Comparison of ENCODE assay signal across 11 cellular contexts in the genomic region with DNA sequence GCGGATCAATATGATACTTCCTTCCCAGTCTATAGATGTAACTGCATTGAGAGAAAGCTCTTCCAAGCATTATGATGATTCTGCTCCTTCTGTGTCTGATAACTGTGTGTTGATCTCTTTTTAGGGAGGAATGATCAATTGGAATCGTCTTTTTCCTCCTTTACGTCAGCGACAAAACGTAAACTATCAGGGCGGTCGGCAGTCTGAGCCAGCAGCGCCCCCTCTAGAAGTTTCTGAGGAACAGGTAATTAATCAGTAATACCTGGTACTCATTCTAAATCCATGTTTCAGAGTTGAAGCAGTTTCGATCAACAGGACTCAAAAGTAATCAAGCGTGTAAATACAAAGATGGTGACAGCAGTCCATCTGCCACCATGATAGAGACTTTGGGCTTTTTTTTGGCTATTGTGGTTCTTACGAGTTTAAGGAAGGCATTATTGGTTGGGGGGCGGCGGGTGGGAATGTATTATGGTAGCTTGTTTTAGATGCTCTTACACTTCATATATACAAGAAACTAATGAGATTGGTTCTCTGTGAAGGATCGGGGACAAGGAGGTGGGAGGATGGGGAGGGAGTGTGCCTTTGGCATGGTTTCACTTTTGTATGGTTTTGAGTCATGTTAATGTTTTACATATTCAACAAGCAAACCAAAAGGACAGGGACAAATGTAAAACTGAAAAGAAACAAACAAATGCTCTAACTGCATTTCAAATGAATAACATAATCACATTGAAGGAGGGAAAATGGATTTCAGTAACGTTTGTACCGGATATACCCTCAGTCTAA.
DNase-seq lines count a peak whose midpoint lies in the region; ATAC-seq lines count a peak whose summit lies in the region.
"Had no signal": no experiment of that assay in that cellular context is flagged by ENCODE, and none has a peak within 500 bp of the region (broad histone marks: within the 10 kb centered on the region; RNA-seq: fewer than 3 reads in every experiment).

No MANE protein-coding gene starts in this region.

- ATAC-seq in HG03378 (IDR thresholded peaks at IDR 0.05; ENCODE audit: unreplicated experiment) (peak; percentile 32), aorta (ENCODE audit: low FRiP score) (no peak)
- no peak for ATAC-seq in activated naive CD8-positive, alpha-beta T cell treated with anti-CD3 and anti-CD28 coated beads, Interleukin-2, amount 50 U/mL, for 24 hours
- ATAC-seq: SK-N-SH treated with all-trans-retinoic acid at 6 μM for 48 hours had no signal

- intact Hi-C loops in activated CD4-positive, alpha-beta T cell treated with anti-CD3 and anti-CD28 coated beads, Interleukin-2, amount 10 ng/mL, durations not matched to agents 24 days and 14 days (cut with micrococcal nuclease) = loop anchor here (1.0 to 2.0 kb wide), 2 partner anchors 11 to 13 kb away; no protein-coding TSS in a partner anchor
- intact Hi-C loops in aorta (cut with DNase I) = loop anchor here in 1 of 2 donors (10.0 kb wide), 1 partner anchor 93 kb away; no protein-coding TSS in a partner anchor

- H3K9me3 ChIP-seq in aorta (ENCODE audit: control insufficient read depth, low read length) = no peaks in the 10 kb centered on the region
- H3K9me3 ChIP-seq: lower lobe of right lung had no signal

- peaks cover 65% of the 10 kb centered on the region for H3K4me1 Mint-ChIP-seq in activated CD4-positive, alpha-beta T cell treated with anti-CD3 and anti-CD28 coated beads, Interleukin-2, amount 10 ng/mL, durations not matched to agents 24 days and 14 days
- H3K4me1 Mint-ChIP-seq in activated naive CD8-positive, alpha-beta T cell treated with anti-CD3 and anti-CD28 coated beads, Interleukin-2, amount 50 U/mL, for 24 hours = peaks cover 93% of the 10 kb centered on the region

- H3K4me1 ChIP-seq in rectal smooth muscle tissue (ENCODE audit: control insufficient read depth, insufficient read depth, low read length) (no peaks in the 10 kb centered on the region), aorta (ENCODE audit: control insufficient read depth in 1 of 2, insufficient read depth in 2 of 2, low read length in 2 of 2) (no peaks in the 10 kb centered on the region)
- H3K4me1 ChIP-seq: lower lobe of right lung had no signal

- H3K27ac Mint-ChIP-seq in activated CD4-positive, alpha-beta T cell treated with anti-CD3 and anti-CD28 coated beads, Interleukin-2, amount 10 ng/mL, durations not matched to agents 24 days and 14 days = peak overlapping the region; percentile 59
- peak overlapping the region; percentile 82 for H3K27ac Mint-ChIP-seq in activated naive CD8-positive, alpha-beta T cell treated with anti-CD3 and anti-CD28 coated beads, Interleukin-2, amount 50 U/mL, for 24 hours

- H3K9me3 Mint-ChIP-seq in activated CD4-positive, alpha-beta T cell treated with anti-CD3 and anti-CD28 coated beads, Interleukin-2, amount 10 ng/mL, durations not matched to agents 24 days and 14 days = no peaks in the 10 kb centered on the region
- no peaks in the 10 kb centered on the region for H3K9me3 Mint-ChIP-seq in activated naive CD8-positive, alpha-beta T cell treated with anti-CD3 and anti-CD28 coated beads, Interleukin-2, amount 50 U/mL, for 24 hours

- peak overlapping the region; percentile 70 for H3K4me3 Mint-ChIP-seq in activated CD4-positive, alpha-beta T cell treated with anti-CD3 and anti-CD28 coated beads, Interleukin-2, amount 10 ng/mL, durations not matched to agents 24 days and 14 days
- H3K4me3 Mint-ChIP-seq in activated naive CD8-positive, alpha-beta T cell treated with anti-CD3 and anti-CD28 coated beads, Interleukin-2, amount 50 U/mL, for 24 hours = peak overlapping the region; percentile 3

- H3K27me3 Mint-ChIP-seq in activated CD4-positive, alpha-beta T cell treated with anti-CD3 and anti-CD28 coated beads, Interleukin-2, amount 10 ng/mL, durations not matched to agents 24 days and 14 days = no peaks in the 10 kb centered on the region
- H3K27me3 Mint-ChIP-seq in activated naive CD8-positive, alpha-beta T cell treated with anti-CD3 and anti-CD28 coated beads, Interleukin-2, amount 50 U/mL, for 24 hours = no peaks in the 10 kb centered on the region

- peak; percentile 80 for DNase-seq in activated CD4-positive, alpha-beta T cell treated with anti-CD3 and anti-CD28 coated beads, Interleukin-2, amount 10 ng/mL, durations not matched to agents 24 days and 14 days
- no peak for DNase-seq in activated CD4-positive, alpha-beta T cell treated with anti-CD3 and anti-CD28 coated beads for 1 hour
- DNase-seq in activated naive CD8-positive, alpha-beta T cell treated with anti-CD3 and anti-CD28 coated beads, Interleukin-2, amount 50 U/mL, for 24 hours = no peak
- DNase-seq in aorta = no peak
- no peak for DNase-seq in D341Med (ENCODE audit: low spot score)
- DNase-seq in NCI-H1048 (lab: John Stamatoyannopoulos, UW) = no peak
- DNase-seq: DND-41, lower lobe of right lung had no signal

- H3K27me3 ChIP-seq in rectal smooth muscle tissue (ENCODE audit: control insufficient read depth, insufficient read depth, low read length) (no peaks in the 10 kb centered on the region), aorta (ENCODE audit: control insufficient read depth in 1 of 2, insufficient read depth in 2 of 2, low read length in 1 of 2) (no peaks in the 10 kb centered on the region)

- H3K4me3 ChIP-seq in rectal smooth muscle tissue (ENCODE audit: low read length) = no peak overlapping the region
- no peak overlapping the region for H3K4me3 ChIP-seq in aorta (ENCODE audit: low read length in 2 of 2)
- H3K4me3 ChIP-seq: lower lobe of right lung had no signal

- peaks cover 54% of the 10 kb centered on the region for H3K36me3 Mint-ChIP-seq in activated CD4-positive, alpha-beta T cell treated with anti-CD3 and anti-CD28 coated beads, Interleukin-2, amount 10 ng/mL, durations not matched to agents 24 days and 14 days (ENCODE audit: low read depth)
- H3K36me3 Mint-ChIP-seq in activated naive CD8-positive, alpha-beta T cell treated with anti-CD3 and anti-CD28 coated beads, Interleukin-2, amount 50 U/mL, for 24 hours (ENCODE audit: low read depth) = peaks cover 49% of the 10 kb centered on the region

- H3K27ac ChIP-seq in rectal smooth muscle tissue (ENCODE audit: low read depth, low read length) (peak overlapping the region; percentile 17), aorta (ENCODE audit: low read depth in 1 of 2, low read length in 2 of 2) (no peak overlapping the region)
- H3K27ac ChIP-seq: lower lobe of right lung had no signal

- WGBS in aorta, 2 donors = 92 to 93% methylated on average over 16 of the region's 16 CpGs

- H3K36me3 ChIP-seq in rectal smooth muscle tissue (ENCODE audit: control insufficient read depth, insufficient read depth, low read length) (no peaks in the 10 kb centered on the region), aorta (ENCODE audit: control insufficient read depth in 1 of 2, insufficient read depth in 2 of 2, low read length in 1 of 2) (peaks cover 0 to 3% of the 10 kb centered on the region in 2 donors)

- no peak overlapping the region for H3K9ac ChIP-seq in rectal smooth muscle tissue (ENCODE audit: low read length)
